In the genomic region with DNA sequence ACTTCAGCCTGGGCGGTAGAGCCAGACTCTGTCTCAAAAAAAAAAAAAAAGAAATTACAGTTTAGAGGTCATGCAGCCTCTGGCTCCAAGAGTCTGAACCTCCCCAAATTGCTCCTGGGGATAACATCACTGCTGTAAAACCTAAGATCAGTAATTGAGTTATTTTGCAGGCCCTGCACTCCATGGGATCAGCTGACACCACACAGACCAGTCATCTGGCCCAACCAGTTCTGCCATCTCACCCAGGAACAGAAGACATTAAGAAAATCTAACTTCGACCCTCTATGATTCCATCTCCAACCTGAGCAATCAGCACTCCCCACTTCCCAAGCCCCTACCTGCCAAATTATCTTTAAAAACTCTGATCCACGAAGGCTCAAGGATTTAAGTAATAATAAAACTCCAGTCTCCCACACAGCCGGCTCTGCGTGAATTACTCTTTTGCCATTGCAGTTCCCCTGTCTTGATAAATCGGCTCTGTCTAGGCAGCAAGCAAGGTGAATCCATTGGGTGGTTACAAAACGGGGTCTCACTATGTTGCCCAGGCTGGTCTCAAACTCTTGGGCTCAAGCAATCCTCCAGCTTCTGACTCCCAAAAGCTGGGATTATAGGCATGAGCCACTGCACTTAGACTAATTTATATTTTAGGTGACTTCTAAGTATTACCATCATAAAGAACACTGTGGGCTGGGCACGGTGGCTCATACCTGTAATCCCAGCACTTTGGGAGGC, we compare ENCODE assay signal across 9 cellular contexts. TPM values are rescaled to one million over a fixed set of nuclear protein-coding genes. Genes with fewer than 3 reads are reported as not detected.
A peak's percentile ranks its signal among the peaks of the same experiment; 100 is the strongest.
DNase-seq lines count a peak whose midpoint lies in the region; TF ChIP-seq lines count a peak whose summit lies in the region.
"Not testable (repeated sequence)": the region's sequence is repeated elsewhere in the genome, so short reads cannot be mapped to it uniquely, and the experiment has no call there.
"Had no signal": no experiment of that assay in that cellular context is flagged by ENCODE, and none has a peak within 500 bp of the region (broad histone marks: within the 10 kb centered on the region; RNA-seq: fewer than 3 reads in every experiment).

No MANE protein-coding gene starts in this region.

- intact Hi-C loops in Calu3 (cut with micrococcal nuclease; ENCODE audit: unreplicated experiment); esophagus squamous epithelium (cut with DNase I): not testable (repeated sequence)

- not testable (repeated sequence) for TF ChIP-seq CTCF in Calu3 (IDR thresholded peaks at IDR 0.05; ENCODE audit: unreplicated experiment); endodermal cell (conservative IDR thresholded peaks at IDR 0.05); esophagus squamous epithelium (IDR thresholded peaks at IDR 0.05)

- H3K9ac ChIP-seq in endodermal cell (ENCODE audit: extremely low read depth, low read length, poor library complexity, severe bottlenecking); mesendoderm (ENCODE audit: low read length): not testable (repeated sequence)

- H3K23ac ChIP-seq in mesendoderm (ENCODE audit: low read length) = not testable (repeated sequence)

- peak overlapping the region; percentile 75 for H3K18ac ChIP-seq in mesendoderm (ENCODE audit: low read length)

- not testable (repeated sequence) for H3K4me3 ChIP-seq in endodermal cell (ENCODE audit: low read length); esophagus squamous epithelium; mesendoderm (ENCODE audit: low read length); skin epidermis

- TF ChIP-seq POLR2A in esophagus squamous epithelium (IDR thresholded peaks at IDR 0.05) = not testable (repeated sequence)

- H2BK15ac ChIP-seq in mesendoderm (replicated peaks; ENCODE audit: low read depth) = peak overlapping the region; percentile 74

- not testable (repeated sequence) for H2BK120ac ChIP-seq in mesendoderm (ENCODE audit: low read depth, low read length)

- peak overlapping the region; percentile 25 for H3K56ac ChIP-seq in mesendoderm (ENCODE audit: low read length)

- H3K27ac Mint-ChIP-seq in Calu3 (ENCODE audit: unreplicated experiment) = not testable (repeated sequence)
- peak overlapping the region; percentile 78 for H3K27ac Mint-ChIP-seq in endodermal cell

- CTCF ChIA-PET in Calu3 (lab: Charles Lee) = not testable (repeated sequence)

- not testable (repeated sequence) for H3K36me3 Mint-ChIP-seq in Calu3 (ENCODE audit: insufficient read depth, unreplicated experiment)
- H3K36me3 Mint-ChIP-seq in endodermal cell (ENCODE audit: low read depth) = peaks cover 22% of the 10 kb centered on the region

- not testable (repeated sequence) for H3K27me3 ChIP-seq in endodermal cell (ENCODE audit: control insufficient read depth, insufficient read depth, low read length, poor library complexity, severe bottlenecking); esophagus squamous epithelium; mesendoderm (ENCODE audit: insufficient read depth, low read length, poor library complexity)

- not testable (repeated sequence) for BruUV-seq in Calu3 (replicated peaks; lab: Mats Ljungman, UMichigan)

- H3K4me1 Mint-ChIP-seq in Calu3 (ENCODE audit: low read depth, unreplicated experiment) = not testable (repeated sequence)
- peaks cover 52% of the 10 kb centered on the region for H3K4me1 Mint-ChIP-seq in endodermal cell

- WGBS in endodermal cell (ENCODE audit: insufficient coverage in 1 of 2, insufficient read length in 1 of 2), 2 experiments = 96 to 100% methylated on average over 7 to 8 of the region's 8 CpGs
- 76 to 86% methylated on average over 7 to 8 of the region's 8 CpGs for WGBS in esophagus squamous epithelium, 2 donors
- WGBS in mesendoderm (ENCODE audit: extremely low coverage, insufficient coverage, low lambda C conversion rate) = no CpG with 5 or more reads among the region's 8 CpGs

- H3K4me2 ChIP-seq in mesendoderm (ENCODE audit: low read length) = not testable (repeated sequence)

- H3K27ac ChIP-seq in endodermal cell (ENCODE audit: low read depth, low read length); mesendoderm (ENCODE audit: low read depth, low read length): not testable (repeated sequence)
- H3K27ac ChIP-seq in esophagus squamous epithelium (peak overlapping the region; percentile 71 to 90 (median 88)), skin epidermis (peak overlapping the region in 15 of 21 experiments; percentile 8 to 76 (median 54))

- H3K9me3 ChIP-seq in endodermal cell (ENCODE audit: control insufficient read depth, low read length) = peaks cover 14% of the 10 kb centered on the region
- H3K9me3 ChIP-seq in esophagus squamous epithelium = not testable (repeated sequence)

- not testable (repeated sequence) for H3K4me1 ChIP-seq in endodermal cell (ENCODE audit: control insufficient read depth, insufficient read depth, low read length); mesendoderm (ENCODE audit: control insufficient read depth, low read depth, low read length)
- H3K4me1 ChIP-seq in esophagus squamous epithelium = peaks cover 10 to 81% (median 25%) of the 10 kb centered on the region in 3 donors

- H2AK5ac ChIP-seq in mesendoderm (ENCODE audit: low read length) = not testable (repeated sequence)

- peaks cover 26% of the 10 kb centered on the region for H3K36me3 ChIP-seq in endodermal cell (ENCODE audit: control insufficient read depth, insufficient read depth, low read length)
- not testable (repeated sequence) for H3K36me3 ChIP-seq in esophagus squamous epithelium; mesendoderm (ENCODE audit: control insufficient read depth, insufficient read depth, low read length)

- H4K5ac ChIP-seq in mesendoderm (ENCODE audit: low read length) = not testable (repeated sequence)

- H4K8ac ChIP-seq in mesendoderm (ENCODE audit: low read depth, low read length) = not testable (repeated sequence)

- not testable (repeated sequence) for H2BK5ac ChIP-seq in mesendoderm (ENCODE audit: low read length)

- DNase-seq in Calu3 = peak; percentile 18
- DNase-seq in SK-N-DZ (ENCODE audit: low spot score) = peak; percentile 69
- DNase-seq in endodermal cell; esophagus squamous epithelium (lab: John Stamatoyannopoulos, UW); mesendoderm: not testable (repeated sequence)

- not testable (repeated sequence) for H3K27me3 Mint-ChIP-seq in Calu3 (ENCODE audit: unreplicated experiment); endodermal cell (ENCODE audit: insufficient read depth)

- not testable (repeated sequence) for H3K79me2 ChIP-seq in mesendoderm (ENCODE audit: control insufficient read depth, insufficient read depth, low read length)

- H3K79me1 ChIP-seq in mesendoderm (ENCODE audit: low read length) = not testable (repeated sequence)

- H3K4me3 Mint-ChIP-seq in Calu3 (ENCODE audit: low read depth, unreplicated experiment); endodermal cell: not testable (repeated sequence)

- H3K4ac ChIP-seq in mesendoderm (ENCODE audit: low read depth, low read length) = peak overlapping the region; percentile 91

- H3K9me3 Mint-ChIP-seq in Calu3 (ENCODE audit: low read depth, unreplicated experiment); endodermal cell: not testable (repeated sequence)

RNA-seq across cellular contexts. Expression of a gene that starts 1.6 kb away (rescaled TPM):
- 0.24 and 0.42 TPM in 2 replicates for total RNA-seq in Calu3 (2022)
- polyA plus RNA-seq in SK-N-DZ (2014; cell fraction: cytosol; rRNA removed) = 0.18 TPM in 1 of 2 replicates, not detected in the other
- not detected in 2 replicates for polyA plus RNA-seq in SK-N-DZ (2014; cell fraction: nucleus; rRNA removed)
- 10 to 100 TPM in 1 of 2 donors, 1 to 10 TPM in 1; 7.1 to 11.6 TPM for total RNA-seq in endodermal cell
- polyA plus RNA-seq in endodermal cell (2013, experiment 1 of 2) = 1.2 TPM
- polyA plus RNA-seq in endodermal cell (2013, experiment 2 of 2) = 1.1 TPM
- total RNA-seq in esophagus squamous epithelium = 1,000 to 10,000 TPM in 1 of 4 donors, 100 to 1,000 TPM in 3; 419 to 1,497 (median 509) TPM
- 1.2 TPM for polyA plus RNA-seq in mesendoderm (2013, experiment 1 of 2)
- 1.3 TPM for polyA plus RNA-seq in mesendoderm (2013, experiment 2 of 2)
- total RNA-seq: CD8-positive, alpha-beta T cell; HFFc6 had no signal
- polyA plus RNA-seq: AG04450 had no signal

Comparison
In these comparisons a context has a peak if more than half of its experiments do, and no peak if none do; other contexts are left out.
1. RNA of a gene that starts 1.6 kb away (total RNA-seq): 419 to 1,497 TPM in esophagus squamous epithelium; 7.1 to 11.6 TPM in endodermal cell and 0.24 to 0.42 TPM in Calu3; every median in the first group is over 10 times any median in the second.